18 cellular contexts compared by ENCODE assay signal in genomic region chr11:108228236-108228635, GRCh38. TPM values are rescaled to one million over a fixed set of nuclear protein-coding genes. Genes with fewer than 3 reads are reported as not detected.
DNase-seq lines count a peak whose midpoint lies in the region; ATAC-seq and TF ChIP-seq lines count a peak whose summit lies in the region.
"Had no signal": no experiment of that assay in that cellular context is flagged by ENCODE, and none has a peak within 500 bp of the region (broad histone marks: within the 10 kb centered on the region; RNA-seq: fewer than 3 reads in every experiment).

No MANE protein-coding gene starts in this region.

- CTCF ChIA-PET in CD4-positive, alpha-beta T cell (lab: Charles Lee) = interaction anchor here (0.6 kb wide), 1 partner anchor 158 kb away, joined by 3 read pairs; no protein-coding TSS in a partner anchor
- CTCF ChIA-PET in T-cell (lab: Charles Lee) = interaction anchor here in 1 of 2 donors (0.6 to 1.2 kb wide), 4 partner anchors 9 to 17 kb away, joined by 3 to 4 read pairs (median 4); no protein-coding TSS in a partner anchor

- H3K27me3 ChIP-seq in CD4-positive, alpha-beta T cell (ENCODE audit: control insufficient read depth, insufficient read depth, low read length) = no peaks in the 10 kb centered on the region
- no peaks in the 10 kb centered on the region for H3K27me3 ChIP-seq in esophagus squamous epithelium
- H3K27me3 ChIP-seq: BE2C, foreskin keratinocyte had no signal

- no peaks in the 10 kb centered on the region for H3K27me3 Mint-ChIP-seq in CD4-positive, alpha-beta T cell
- H3K27me3 Mint-ChIP-seq in T-cell (no peaks in the 10 kb centered on the region), endothelial cell (ENCODE audit: unreplicated experiment) (no peaks in the 10 kb centered on the region)

- DNase-seq in AG10803 (ENCODE audit: low read depth) = peak; percentile 35
- DNase-seq in CD4-positive, alpha-beta T cell = no peak
- no peak for DNase-seq in T-cell
- DNase-seq in fibroblast of peridontal ligament (ENCODE audit: extremely low read depth) = peak; percentile 12
- no peak for DNase-seq in posterior vena cava (ENCODE audit: low spot score)
- DNase-seq in esophagus squamous epithelium (lab: John Stamatoyannopoulos, UW) = no peak
- DNase-seq in endothelial cell (ENCODE audit: low spot score) = no peak
- DNase-seq: activated CD4-positive, alpha-beta T cell treated with anti-CD3 and anti-CD28 coated beads, Interleukin-2, amount 50 U/mL, for 4 hours; BE2C; foreskin keratinocyte; NCI-H1417; NCI-H2171; NCI-H748 treated with DMSO at 0.1 percent for 48 hours; stimulated activated CD8-positive, alpha-beta memory T cell treated with anti-CD3 and anti-CD28 coated beads, Interleukin-4, amount 100 ng/mL, for 48 hours had no signal

- H3K9me3 ChIP-seq in CD4-positive, alpha-beta T cell (ENCODE audit: control insufficient read depth, low read length) = no peaks in the 10 kb centered on the region
- no peaks in the 10 kb centered on the region for H3K9me3 ChIP-seq in esophagus squamous epithelium
- H3K9me3 ChIP-seq: BE2C, thoracic aorta had no signal

- H3K4me3 Mint-ChIP-seq in CD4-positive, alpha-beta T cell = peak overlapping the region; percentile 77
- H3K4me3 Mint-ChIP-seq in T-cell (peak overlapping the region in 2 of 3 donors; percentile 69 to 73), endothelial cell (ENCODE audit: unreplicated experiment) (no peak overlapping the region)

- peaks cover 0 to 42% (median 7%) of the 10 kb centered on the region in 3 donors for H3K4me1 ChIP-seq in esophagus squamous epithelium
- H3K4me1 ChIP-seq: BE2C, foreskin keratinocyte had no signal

- TF ChIP-seq POLR2A in esophagus squamous epithelium (IDR thresholded peaks at IDR 0.05) = no peak

- H3K36me3 Mint-ChIP-seq in CD4-positive, alpha-beta T cell (ENCODE audit: low read depth) = peaks cover 71% of the 10 kb centered on the region
- H3K36me3 Mint-ChIP-seq in T-cell (peaks cover 65% of the 10 kb centered on the region), endothelial cell (ENCODE audit: low read depth, unreplicated experiment) (peaks cover 10% of the 10 kb centered on the region)

- H3K4me3 ChIP-seq in AG10803 (ENCODE audit: low read length) = no peak overlapping the region
- H3K4me3 ChIP-seq in esophagus squamous epithelium = no peak overlapping the region
- H3K4me3 ChIP-seq: smooth muscle cell, thoracic aorta had no signal

- H3K4me1 Mint-ChIP-seq in CD4-positive, alpha-beta T cell (ENCODE audit: low read depth) = peaks cover 61% of the 10 kb centered on the region
- H3K4me1 Mint-ChIP-seq in T-cell (peaks cover 57 to 78% (median 66%) of the 10 kb centered on the region in 3 donors), endothelial cell (ENCODE audit: unreplicated experiment) (peaks cover 14% of the 10 kb centered on the region)

- no peak for ATAC-seq in CD4-positive, alpha-beta T cell (ENCODE audit: poor library complexity)
- ATAC-seq in T-cell (replicated peaks in 1 of 4) = no peak
- ATAC-seq: foreskin keratinocyte, Panc1 had no signal

- H3K27ac Mint-ChIP-seq in CD4-positive, alpha-beta T cell = no peak overlapping the region
- H3K27ac Mint-ChIP-seq in T-cell (peak overlapping the region; percentile 91 to 92), endothelial cell (ENCODE audit: unreplicated experiment) (no peak overlapping the region)

- H3K36me3 ChIP-seq in esophagus squamous epithelium = peaks cover 0 to 61% (median 6%) of the 10 kb centered on the region in 3 donors

- WGBS in esophagus squamous epithelium, 2 donors = 61 to 78% methylated on average over 2 of the region's 2 CpGs

- no peaks in the 10 kb centered on the region for H3K9me3 Mint-ChIP-seq in CD4-positive, alpha-beta T cell
- no peaks in the 10 kb centered on the region for H3K9me3 Mint-ChIP-seq in T-cell
- H3K9me3 Mint-ChIP-seq in endothelial cell (ENCODE audit: unreplicated experiment) = no peaks in the 10 kb centered on the region

- POLR2A ChIA-PET in CD4-positive, alpha-beta T cell (lab: Charles Lee) = interaction anchor here (11.9 kb wide), 1 partner anchor 11 kb away, joined by 773 read pairs; no protein-coding TSS in a partner anchor
- POLR2A ChIA-PET in T-cell (lab: Charles Lee) = interaction anchor here in 1 of 2 donors (1.3 kb wide), 1 partner anchor 9 kb away, joined by 3 read pairs; no protein-coding TSS in a partner anchor

- intact Hi-C loops in CD4-positive, alpha-beta T cell (cut with DNase I, micrococcal nuclease) = loop anchor here in 1 of 2 experiments (10.0 kb wide), 1 partner anchor 437 kb away; the partner anchor contains the start of gene DDX10
- intact Hi-C loops in posterior vena cava (cut with DNase I) = no loop called here
- intact Hi-C loops in esophagus squamous epithelium (cut with DNase I) = loop anchor here (10.0 kb wide), 1 partner anchor 417 kb away; no protein-coding TSS in a partner anchor

- no peak for TF ChIP-seq CTCF in AG10803 (conservative IDR thresholded peaks at IDR 0.05; ENCODE audit: low read length)
- no peak for TF ChIP-seq CTCF in CD4-positive, alpha-beta T cell (IDR thresholded peaks at IDR 0.05)
- no peak for TF ChIP-seq CTCF in esophagus squamous epithelium (IDR thresholded peaks at IDR 0.05)
- TF ChIP-seq CTCF in endothelial cell (IDR thresholded peaks at IDR 0.05; ENCODE audit: unreplicated experiment) = no peak

- peak overlapping the region; percentile 24 for H3K27ac ChIP-seq in CD4-positive, alpha-beta T cell (ENCODE audit: low read depth, low read length)
- H3K27ac ChIP-seq in esophagus squamous epithelium = no peak overlapping the region
- H3K27ac ChIP-seq: foreskin keratinocyte, KMS-11, thoracic aorta had no signal

RNA-seq across cellular contexts. Expression of gene ATM, which starts 5.4 kb away (rescaled TPM):
- 100 to 1,000 TPM; 307 to 329 TPM for total RNA-seq in CD4-positive, alpha-beta T cell
- total RNA-seq in T-cell (100 to 1,000 TPM; 376 to 547 (median 410) TPM), posterior vena cava (10 to 100 TPM; 60.5 to 77.7 TPM), esophagus squamous epithelium (10 to 100 TPM; 13.9 to 52.6 (median 21.7) TPM), endothelial cell (ENCODE audit: unreplicated experiment) (51.5 TPM)

RNA-seq across cellular contexts. Expression of gene NPAT, which starts 5.8 kb away (rescaled TPM):
- total RNA-seq in CD4-positive, alpha-beta T cell = 10 to 100 TPM; 25.4 to 28.9 TPM
- total RNA-seq in T-cell (10 to 100 TPM; 46.9 to 54.1 (median 49.1) TPM), posterior vena cava (10 to 100 TPM; 11.2 to 12.3 TPM), esophagus squamous epithelium (10 to 100 TPM in 2 of 4 donors, 1 to 10 TPM in 2; 8.2 to 15.6 (median 11.7) TPM), endothelial cell (ENCODE audit: unreplicated experiment) (15.7 TPM)

Comparison
In these comparisons a context has a peak if more than half of its experiments do, and no peak if none do; other contexts are left out.
1. DNase-seq: peak in AG10803 (single experiment) and fibroblast of peridontal ligament (single experiment); none in CD4-positive, alpha-beta T cell (0 of 10), T-cell (0 of 34), posterior vena cava (single experiment), esophagus squamous epithelium (single experiment) and endothelial cell (single experiment).
2. H3K27ac Mint-ChIP-seq: peak in T-cell (2 of 2); none in CD4-positive, alpha-beta T cell (single experiment) and endothelial cell (single experiment).